ENCODE assay signal across 9 cellular contexts in the genomic region with DNA sequence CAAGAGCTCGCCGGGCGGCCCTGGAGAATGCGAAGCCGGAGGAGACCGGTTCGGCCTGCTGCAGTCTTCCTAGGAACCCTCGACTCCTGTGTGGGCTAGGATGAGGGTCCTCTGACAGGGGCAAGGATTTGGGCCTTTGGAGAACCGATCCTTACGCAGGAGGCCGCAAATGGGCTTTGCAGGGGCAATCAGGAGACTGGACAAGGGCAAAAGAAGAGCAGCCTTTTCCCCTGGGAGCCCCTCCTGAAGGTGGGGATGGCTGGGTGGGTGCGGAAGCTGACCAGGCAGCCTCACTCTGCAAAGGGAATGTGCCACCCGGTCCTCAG.
DNase-seq lines count a peak whose midpoint lies in the region; ATAC-seq, FAIRE-seq and TF ChIP-seq lines count a peak whose summit lies in the region.
"Had no signal": no experiment of that assay in that cellular context is flagged by ENCODE, and none has a peak within 500 bp of the region (broad histone marks: within the 10 kb centered on the region; RNA-seq: fewer than 3 reads in every experiment).

No MANE protein-coding gene starts in this region.

- H3K56ac ChIP-seq in H9 (ENCODE audit: insufficient read length, low read depth, low read length) = no peak overlapping the region

- no peak overlapping the region for H2BK5ac ChIP-seq in H9 (ENCODE audit: insufficient read length, low read length)

- H2AFZ ChIP-seq in H9 (ENCODE audit: low read length) = no peak overlapping the region
- peak overlapping the region; percentile 84 for H2AFZ ChIP-seq in keratinocyte (ENCODE audit: control insufficient read depth, low read length)

- H4K5ac ChIP-seq in H9 (ENCODE audit: insufficient read length, low read depth, low read length) = no peak overlapping the region

- no peak overlapping the region for H3K4ac ChIP-seq in H9 (ENCODE audit: low read depth, low read length)

- H4K20me1 ChIP-seq in H9 (ENCODE audit: control insufficient read depth, insufficient read depth, insufficient read length) (no peaks in the 10 kb centered on the region), keratinocyte (ENCODE audit: control insufficient read depth, extremely low read depth, insufficient read depth, low read length) (peaks cover 3% of the 10 kb centered on the region)

- no peak overlapping the region for H4K91ac ChIP-seq in H9 (ENCODE audit: insufficient read length, low read depth, low read length)

- no peak overlapping the region for H4K8ac ChIP-seq in H9 (replicated peaks; ENCODE audit: insufficient read length, low read depth, low read length)

- ATAC-seq in foreskin keratinocyte = no peak
- ATAC-seq in GM18511 (IDR thresholded peaks at IDR 0.05; ENCODE audit: unreplicated experiment) = no peak

- H2BK120ac ChIP-seq in H9 (ENCODE audit: low read depth, low read length, poor library complexity, severe bottlenecking) = no peak overlapping the region

- H3K36me3 ChIP-seq in brain microvascular endothelial cell (replicated peaks) (peaks cover 14% of the 10 kb centered on the region), keratinocyte (ENCODE audit: control insufficient read depth in 2 of 2, extremely low read depth in 1 of 2, insufficient read depth in 2 of 2, low read length in 2 of 2) (no peaks in the 10 kb centered on the region), spleen (no peaks in the 10 kb centered on the region)

- peaks cover 33 to 49% of the 10 kb centered on the region in 2 experiments for H3K4me1 Mint-ChIP-seq in H9

- no peak overlapping the region for H2BK20ac ChIP-seq in H9 (ENCODE audit: low read depth, low read length, poor library complexity, severe bottlenecking)

- H3K36me3 Mint-ChIP-seq in H9 (ENCODE audit: insufficient read depth in 1 of 3, low read depth in 3 of 3) = peaks cover 0 to 3% (median 0%) of the 10 kb centered on the region in 3 experiments; a peak in 3 of 7 replicates

- intact Hi-C loops in spleen (cut with DNase I; ENCODE audit: low total_unique reads) = no loop called here

- H3K9me1 ChIP-seq in keratinocyte (ENCODE audit: control insufficient read depth, extremely low read depth, insufficient read depth, low read length) = no peaks in the 10 kb centered on the region

- WGBS in H9 (ENCODE audit: extremely low coverage, insufficient read length, low lambda C conversion rate) = no CpG with 5 or more reads among the region's 13 CpGs
- WGBS in spleen, 5 donors = 52 to 78% (median 53%) methylated on average over 13 of the region's 13 CpGs

- H3K27ac ChIP-seq in H9 (ENCODE audit: insufficient read length, low read depth, low read length) (no peak overlapping the region), brain microvascular endothelial cell (peak overlapping the region; percentile 13), keratinocyte (ENCODE audit: control insufficient read depth, insufficient read depth, low read length) (no peak overlapping the region), spleen (peak overlapping the region in 1 of 8 donors; percentile 43), foreskin keratinocyte (no peak overlapping the region)

- POLR2A ChIA-PET in HEK293T (lab: Yijun Ruan, JAX) = no interaction called here

- peaks cover 64% of the 10 kb centered on the region for H3K27me3 Mint-ChIP-seq in H9 (ENCODE audit: low read depth)

- in situ Hi-C loops in brain microvascular endothelial cell (cut with HindIII; ENCODE audit: low pct_ligation_motif_present, low sequenced_read_pairs) = no loop called here

- H3K4me3 Mint-ChIP-seq in H9 = peak overlapping the region; percentile 78 to 93

- no peak overlapping the region for H3K23ac ChIP-seq in H9 (ENCODE audit: insufficient read length, low read depth, low read length)

- H3K79me2 ChIP-seq in H9 (ENCODE audit: insufficient read depth, low read length) (no peaks in the 10 kb centered on the region; the same call in 1 of the 2 replicates), keratinocyte (ENCODE audit: control insufficient read depth, insufficient read depth, low read length) (no peaks in the 10 kb centered on the region)

- H3K4me2 ChIP-seq in H9 (ENCODE audit: insufficient read depth, insufficient read length, low read length) (peak overlapping the region; percentile 80), keratinocyte (ENCODE audit: control insufficient read depth, extremely low read depth, insufficient read depth, low read depth, low read length) (peak overlapping the region; percentile 83)

- H3K18ac ChIP-seq in H9 (ENCODE audit: insufficient read length, low read depth, low read length) = peak overlapping the region; percentile 28

- H2BK12ac ChIP-seq in H9 (ENCODE audit: insufficient read length, low read depth, low read length) = no peak overlapping the region

- DNase-seq in H9 (no peak), brain microvascular endothelial cell (no peak), keratinocyte (ENCODE audit: low read depth, low spot score) (peak; percentile 35), spleen (no peak), HuH-7 (ENCODE audit: low spot score) (no peak), HEK293T (ENCODE audit: extremely low spot score) (no peak), foreskin keratinocyte (no peak)
- DNase-seq: activated B cell treated with CpG ODN at 0.5 μM for 24 hours had no signal

- dilution Hi-C loops in keratinocyte (cut with MboI; ENCODE audit: extremely low pct_ligation_motif_present, low sequenced_read_pairs) = no loop called here

- no peak for FAIRE-seq in keratinocyte (lab: Jason Lieb, UNC)

- H3K4me1 ChIP-seq in H9 (ENCODE audit: insufficient read depth, low read length) (peaks cover 7% of the 10 kb centered on the region), keratinocyte (ENCODE audit: control insufficient read depth, extremely low read depth, insufficient read depth, low read length) (peaks cover 12% of the 10 kb centered on the region), spleen (peaks cover 0 to 36% (median 22%) of the 10 kb centered on the region in 6 donors), foreskin keratinocyte (peaks cover 3% of the 10 kb centered on the region)

- no peak overlapping the region for H3K14ac ChIP-seq in H9 (ENCODE audit: insufficient read depth, low read length)

- H3T11ph ChIP-seq in H9 (ENCODE audit: low read length) = no peak overlapping the region

- TF ChIP-seq POLR2A in spleen (IDR thresholded peaks at IDR 0.05) = no peak

- H2AK5ac ChIP-seq in H9 (ENCODE audit: insufficient read length, low read length) = no peak overlapping the region

- H3K27me3 ChIP-seq in H9 (ENCODE audit: insufficient read depth, low read length) = peaks cover 5% of the 10 kb centered on the region; the same call in 1 of the 2 replicates
- H3K27me3 ChIP-seq in brain microvascular endothelial cell (replicated peaks) = no peaks in the 10 kb centered on the region
- H3K27me3 ChIP-seq in keratinocyte (ENCODE audit: control insufficient read depth, extremely low read depth, insufficient read depth, low read length) = peaks cover 17% of the 10 kb centered on the region
- peaks cover 0 to 52% (median 23%) of the 10 kb centered on the region in 7 donors for H3K27me3 ChIP-seq in spleen (replicated peaks in 1 of 7)
- H3K27me3 ChIP-seq in foreskin keratinocyte = peaks cover 36% of the 10 kb centered on the region

- H3K9me3 Mint-ChIP-seq in H9 = no peaks in the 10 kb centered on the region
- H3K9me3 Mint-ChIP-seq: activated B cell treated with CpG ODN at 0.5 μM for 24 hours had no signal

- H3K23me2 ChIP-seq in H9 (ENCODE audit: insufficient read length, low read depth, low read length, poor library complexity, severe bottlenecking) = peaks cover 34% of the 10 kb centered on the region

- no peak overlapping the region for H2BK15ac ChIP-seq in H9 (ENCODE audit: low read depth, low read length)

- CTCF ChIA-PET in HEK293T (lab: Yijun Ruan, JAX) = no interaction called here

- H3K9me3 ChIP-seq in H9 (ENCODE audit: control insufficient read depth, low read depth, low read length) (no peaks in the 10 kb centered on the region), keratinocyte (ENCODE audit: control insufficient read depth, low read depth, low read length) (no peaks in the 10 kb centered on the region), spleen (no peaks in the 10 kb centered on the region)

- no peaks in the 10 kb centered on the region for H3K79me1 ChIP-seq in H9 (ENCODE audit: insufficient read depth, low read depth, low read length, poor library complexity, severe bottlenecking)

- H3K4me3 ChIP-seq in brain microvascular endothelial cell (ENCODE audit: low read depth, low read length) (peak overlapping the region; percentile 88), keratinocyte (ENCODE audit: control insufficient read depth in 2 of 3, extremely low read depth in 1 of 3, insufficient read depth in 2 of 3, low read depth in 1 of 3, low read length in 3 of 3) (peak overlapping the region; percentile 52 to 83 (median 58)), spleen (peak overlapping the region in 6 of 8 donors; percentile 13 to 50 (median 34))

- peak overlapping the region; percentile 14 for H3K9ac ChIP-seq in H9 (ENCODE audit: extremely low read depth, insufficient read length, low read length)
- H3K9ac ChIP-seq in keratinocyte (ENCODE audit: control insufficient read depth, extremely low read depth, insufficient read depth, low read length) = peak overlapping the region; percentile 61

- TF ChIP-seq CTCF in H9 (conservative IDR thresholded peaks at IDR 0.05) = no peak
- no peak for TF ChIP-seq CTCF in brain microvascular endothelial cell (IDR thresholded peaks at IDR 0.05; ENCODE audit: low read depth, low read length, missing control alignments)
- TF ChIP-seq CTCF in keratinocyte (optimal IDR thresholded peaks at IDR 0.05 in 1 of 3, IDR thresholded peaks at IDR 0.05 in 1 of 3, conservative IDR thresholded peaks at IDR 0.05 in 1 of 3; ENCODE audit: extremely low read depth in 1 of 3, insufficient read depth in 2 of 3, low read length in 3 of 3) = no peak
- no peak for TF ChIP-seq CTCF in spleen (IDR thresholded peaks at IDR 0.05 in 8 of 11, conservative IDR thresholded peaks at IDR 0.05 in 3 of 11)
- no peak for TF ChIP-seq CTCF in foreskin keratinocyte (conservative IDR thresholded peaks at IDR 0.05)

- peak overlapping the region in 1 of 3 experiments; percentile 1; a peak in 1 of 7 replicates for H3K27ac Mint-ChIP-seq in H9
- H3K27ac Mint-ChIP-seq: activated B cell treated with CpG ODN at 0.5 μM for 24 hours had no signal

TF ChIP-seq in HEK293T, 16 proteins besides CTCF, POLR2A, EP300 and RAD21:
- TF ChIP-seq CTBP1 (IDR thresholded peaks at IDR 0.05; ENCODE audit: borderline replicate concordance) = no peak
- no peak for TF ChIP-seq HDGF (IDR thresholded peaks at IDR 0.05; ENCODE audit: borderline replicate concordance)
- no peak for TF ChIP-seq FOXA1 (IDR thresholded peaks at IDR 0.05)
- no peak for TF ChIP-seq TARDBP (IDR thresholded peaks at IDR 0.05)
- no peak for TF ChIP-seq ARNT (IDR thresholded peaks at IDR 0.05)
TF ChIP-seq in HEK293T: peak in this region for 0.

Comparison
In these comparisons a context has a peak if more than half of its experiments do, and no peak if none do; other contexts are left out.
1. H3K4me3 ChIP-seq: peak in every context shown above with its lines; median percentile 88 in brain microvascular endothelial cell; 58 in keratinocyte; 34 in spleen.